1 cellular context compared by ENCODE assay signal in genomic region chr1:53014791-53015507, GRCh38.
TF ChIP-seq lines count a peak whose summit lies in the region.

No MANE protein-coding gene starts in this region.

TF ChIP-seq in GM12878, 131 proteins besides CTCF, POLR2A, EP300 and RAD21 (continued from another document and continues in another):
- TF ChIP-seq CUX1 (IDR thresholded peaks at IDR 0.05; ENCODE audit: insufficient replicate concordance, low read depth, low read length) (peak; percentile 97), POLR2AphosphoS2 (IDR thresholded peaks at IDR 0.05; ENCODE audit: low read depth, low read length) (peak; percentile 77; the same call in 1 of the 2 replicates), LARP7 (IDR thresholded peaks at IDR 0.05) (no peak), SPI1 (IDR thresholded peaks at IDR 0.05; ENCODE audit: borderline replicate concordance, insufficient read depth, low read depth, low read length) (peak; percentile 28; the same call in 1 of the 2 replicates), MTA3 (IDR thresholded peaks at IDR 0.05; ENCODE audit: borderline replicate concordance, low read length) (no peak), ETV6 (conservative IDR thresholded peaks at IDR 0.05 in 1 of 2, IDR thresholded peaks at IDR 0.05 in 1 of 2; ENCODE audit: borderline replicate concordance in 1 of 2, low read depth in 1 of 2) (0 out of 4 replicates have a peak, but pooled peaks of 1 of the 2 experiments have one; percentile 49), NKRF (conservative IDR thresholded peaks at IDR 0.05) (0 out of 2 replicates have a peak, but pooled peaks have one; percentile 38), RB1 (IDR thresholded peaks at IDR 0.05; ENCODE audit: borderline replicate concordance) (no peak), USF2 (IDR thresholded peaks at IDR 0.05; ENCODE audit: borderline replicate concordance, low read depth, low read length) (no peak), E4F1 (IDR thresholded peaks at IDR 0.05; ENCODE audit: borderline replicate concordance, partially characterized antibody) (peak; percentile 81), TAF1 (IDR thresholded peaks at IDR 0.05; ENCODE audit: borderline replicate concordance, low read depth, low read length) (peak; percentile 84), PBX3 (IDR thresholded peaks at IDR 0.05; ENCODE audit: insufficient replicate concordance, low read depth, low read length) (no peak), HCFC1 (IDR thresholded peaks at IDR 0.05; ENCODE audit: low read length) (peak; percentile 64), RELB (IDR thresholded peaks at IDR 0.05; ENCODE audit: low read depth) (peak; percentile 95), YBX1 (IDR thresholded peaks at IDR 0.05) (no peak), NFXL1 (IDR thresholded peaks at IDR 0.05; ENCODE audit: borderline replicate concordance) (no peak), PKNOX1 (IDR thresholded peaks at IDR 0.05) (peak; percentile 85), ZNF217 (IDR thresholded peaks at IDR 0.05) (no peak), SRF (IDR thresholded peaks at IDR 0.05; ENCODE audit: low read depth in 2 of 2, low read length in 2 of 2) (peak; percentile 73 to 99), BHLHE40 (IDR thresholded peaks at IDR 0.05; ENCODE audit: borderline replicate concordance in 1 of 2, low read depth in 2 of 2, low read length in 1 of 2) (peak; percentile 45 to 75; a peak in 3 of 4 replicates), MLLT1 (IDR thresholded peaks at IDR 0.05) (peak; percentile 100), ATF7 (IDR thresholded peaks at IDR 0.05; ENCODE audit: low read depth) (0 out of 2 replicates have a peak, but pooled peaks have one; percentile 29), KAT2A (conservative IDR thresholded peaks at IDR 0.05; ENCODE audit: control insufficient read depth, low read depth, low read length) (no peak), CBFB (IDR thresholded peaks at IDR 0.05; ENCODE audit: low read depth) (no peak), MXI1 (IDR thresholded peaks at IDR 0.05; ENCODE audit: low read depth, low read length) (peak; percentile 87), RBBP5 (conservative IDR thresholded peaks at IDR 0.05) (no peak), BMI1 (IDR thresholded peaks at IDR 0.05; ENCODE audit: borderline replicate concordance) (no peak), TCF12 (IDR thresholded peaks at IDR 0.05; ENCODE audit: low read depth, low read length) (0 out of 2 replicates have a peak, but pooled peaks have one; percentile 23), ZNF687 (IDR thresholded peaks at IDR 0.05) (0 out of 2 replicates have a peak, but pooled peaks have one; percentile 37), TCF3 (IDR thresholded peaks at IDR 0.05; ENCODE audit: borderline replicate concordance, insufficient read depth, low read depth, low read length) (no peak), CBX5 (IDR thresholded peaks at IDR 0.05; ENCODE audit: low read depth) (no peak), SMAD1 (IDR thresholded peaks at IDR 0.05; ENCODE audit: low read depth, partially characterized antibody) (peak; percentile 7)
